24 cellular contexts compared by ENCODE assay signal in genomic region chr20:62232194-62232593, GRCh38. TPM values are rescaled to one million over a fixed set of nuclear protein-coding genes. Genes with fewer than 3 reads are reported as not detected.
DNase-seq lines count a peak whose midpoint lies in the region; ATAC-seq and TF ChIP-seq lines count a peak whose summit lies in the region.
"Had no signal": no experiment of that assay in that cellular context is flagged by ENCODE, and none has a peak within 500 bp of the region (broad histone marks: within the 10 kb centered on the region; RNA-seq: fewer than 3 reads in every experiment).

No MANE protein-coding gene starts in this region.

- ATAC-seq in right cardiac atrium (no peak), esophagus mucosa (peak; percentile 75), GM18867 (IDR thresholded peaks at IDR 0.05; ENCODE audit: unreplicated experiment) (no peak)

- H3K9me3 ChIP-seq in right cardiac atrium (ENCODE audit: control insufficient read depth, low read length), result no peaks in the 10 kb centered on the region
- no peaks in the 10 kb centered on the region for H3K9me3 ChIP-seq in left ventricle myocardium inferior (replicated peaks)
- no peaks in the 10 kb centered on the region for H3K9me3 ChIP-seq in suprapubic skin
- H3K9me3 ChIP-seq: BE2C had no signal

- H3K36me3 ChIP-seq in left ventricle myocardium inferior (no peaks in the 10 kb centered on the region), suprapubic skin (no peaks in the 10 kb centered on the region)
- H3K36me3 ChIP-seq: BE2C had no signal

- H3K4me3 ChIP-seq in right cardiac atrium (ENCODE audit: low read length), result no peak overlapping the region
- H3K4me3 ChIP-seq in left ventricle myocardium inferior, result no peak overlapping the region
- no peak overlapping the region for H3K4me3 ChIP-seq in LNCaP clone FGC (ENCODE audit: low read depth, low read length)
- no peak overlapping the region for H3K4me3 ChIP-seq in suprapubic skin

- no peak for TF ChIP-seq POLR2A in suprapubic skin (IDR thresholded peaks at IDR 0.05)

- H3K27me3 ChIP-seq in right cardiac atrium (ENCODE audit: control insufficient read depth, insufficient read depth) (no peaks in the 10 kb centered on the region), left ventricle myocardium inferior (ENCODE audit: low read depth) (peaks cover 31% of the 10 kb centered on the region), suprapubic skin (peaks cover 14% of the 10 kb centered on the region)
- H3K27me3 ChIP-seq: BE2C had no signal

- intact Hi-C loops in right cardiac atrium (cut with DNase I) (no loop called here), left ventricle myocardium inferior (cut with micrococcal nuclease) (no loop called here)

- H3K4me1 ChIP-seq in right cardiac atrium (ENCODE audit: control insufficient read depth, insufficient read depth, low read length) (no peaks in the 10 kb centered on the region), left ventricle myocardium inferior (peaks cover 44% of the 10 kb centered on the region), suprapubic skin (peaks cover 45% of the 10 kb centered on the region)
- H3K4me1 ChIP-seq: BE2C had no signal

- H3K27ac ChIP-seq in right cardiac atrium (ENCODE audit: low read length), result no peak overlapping the region
- H3K27ac ChIP-seq in left ventricle myocardium inferior (replicated peaks), result no peak overlapping the region
- peak overlapping the region; percentile 80 for H3K27ac ChIP-seq in suprapubic skin
- H3K27ac ChIP-seq: KMS-11 had no signal

- WGBS in right cardiac atrium, result 88% methylated on average over 7 of the region's 7 CpGs
- WGBS in suprapubic skin, result no CpG with 5 or more reads among the region's 7 CpGs

- no peak for TF ChIP-seq EP300 in suprapubic skin (IDR thresholded peaks at IDR 0.05)

- DNase-seq in right cardiac atrium, result peak in 2 of 3 donors; percentile 25 to 36
- DNase-seq in left ventricle myocardium inferior, result no peak
- DNase-seq in LNCaP clone FGC (ENCODE audit: low read depth), result peak; percentile 71
- no peak for DNase-seq in suprapubic skin (ENCODE audit: low spot score in 2 of 2)
- no peak for DNase-seq in DMS153 treated with DMSO at 0.1 percent for 48 hours (lab: John Stamatoyannopoulos, UW; ENCODE audit: unreplicated experiment)
- no peak for DNase-seq in NCI-H226
- DNase-seq: BE2C; CD4-positive, CD25-positive, alpha-beta regulatory T cell; DMS79 treated with DMSO at 0.1 percent for 48 hours; H9; HFFc6; IMR-90; MV-4-11; NCI-H1105 treated with DMSO at 0.1 percent for 48 hours; NCI-H2081; NCI-H2171; NCI-H526 had no signal

- TF ChIP-seq CTCF in left ventricle myocardium inferior (IDR thresholded peaks at IDR 0.05; ENCODE audit: borderline replicate concordance) (no peak), LNCaP clone FGC (IDR thresholded peaks at IDR 0.05; ENCODE audit: control insufficient read depth, extremely low read depth, insufficient read depth) (no peak), suprapubic skin (IDR thresholded peaks at IDR 0.05) (no peak)

RNA-seq across cellular contexts. Expression of gene OSBPL2, which starts 6.1 kb away (rescaled TPM):
- total RNA-seq in right cardiac atrium (10 to 100 TPM; 44.1 to 61.6 (median 44.7) TPM), left ventricle myocardium inferior (55.3 TPM), esophagus mucosa (58.5 TPM), suprapubic skin (100 to 1,000 TPM in 1 of 4 donors, 10 to 100 TPM in 3; 78.1 to 132 (median 84.0) TPM)
- polyA plus RNA-seq in right cardiac atrium, result 20.0 TPM

RNA-seq across cellular contexts. Expression of gene HRH3, which starts 12.1 kb away (rescaled TPM):
- total RNA-seq in right cardiac atrium, result not detected
- not detected for polyA plus RNA-seq in right cardiac atrium
- total RNA-seq in left ventricle myocardium inferior, result not detected
- not detected for total RNA-seq in esophagus mucosa
- total RNA-seq in suprapubic skin, result not detected
- total RNA-seq: A673; CD4-positive, CD25-positive, alpha-beta regulatory T cell; HFFc6; HT1080; IMR-90; OCI-LY7; Right ventricle myocardium inferior had no signal
- polyA plus RNA-seq: CD4-positive, CD25-positive, alpha-beta regulatory T cell; IMR-90 had no signal

RNA-seq across cellular contexts. Expression of gene MTG2, which starts 49.4 kb away (rescaled TPM):
- total RNA-seq in right cardiac atrium, result 10 to 100 TPM; 20.4 to 25.7 (median 25.1) TPM
- polyA plus RNA-seq in right cardiac atrium, result 29.2 TPM
- 25.9 TPM for total RNA-seq in left ventricle myocardium inferior
- total RNA-seq in esophagus mucosa, result 20.2 TPM
- 10 to 100 TPM; 19.1 to 43.0 (median 30.3) TPM for total RNA-seq in suprapubic skin

Comparison
In these comparisons a context has a peak if more than half of its experiments do, and no peak if none do; other contexts are left out.
1. DNase-seq: peak in right cardiac atrium (2 of 3) and LNCaP clone FGC (single experiment); none in left ventricle myocardium inferior (single experiment), suprapubic skin (0 of 2), DMS153 treated with DMSO at 0.1 percent for 48 hours (single experiment) and NCI-H226 (single experiment).